Comparison of ENCODE assay signal across 1 cellular context in genomic region chrX:40694833-40695232, GRCh38.
TF ChIP-seq lines count a peak whose summit lies in the region.

No MANE protein-coding gene starts in this region.

TF ChIP-seq in WTC11, 78 proteins besides CTCF, POLR2A, EP300 and RAD21 (continued from another document):
- TF ChIP-seq PRDM15 (CRISPR knock-in tag; IDR thresholded peaks at IDR 0.05) = no peak
- TF ChIP-seq ERG (CRISPR knock-in tag; IDR thresholded peaks at IDR 0.05) = no peak
- no peak for TF ChIP-seq ZNF281 (CRISPR knock-in tag; IDR thresholded peaks at IDR 0.05)
TF ChIP-seq in WTC11: peak in this region for 0.
